1 cellular context compared by ENCODE assay signal in the genomic region with DNA sequence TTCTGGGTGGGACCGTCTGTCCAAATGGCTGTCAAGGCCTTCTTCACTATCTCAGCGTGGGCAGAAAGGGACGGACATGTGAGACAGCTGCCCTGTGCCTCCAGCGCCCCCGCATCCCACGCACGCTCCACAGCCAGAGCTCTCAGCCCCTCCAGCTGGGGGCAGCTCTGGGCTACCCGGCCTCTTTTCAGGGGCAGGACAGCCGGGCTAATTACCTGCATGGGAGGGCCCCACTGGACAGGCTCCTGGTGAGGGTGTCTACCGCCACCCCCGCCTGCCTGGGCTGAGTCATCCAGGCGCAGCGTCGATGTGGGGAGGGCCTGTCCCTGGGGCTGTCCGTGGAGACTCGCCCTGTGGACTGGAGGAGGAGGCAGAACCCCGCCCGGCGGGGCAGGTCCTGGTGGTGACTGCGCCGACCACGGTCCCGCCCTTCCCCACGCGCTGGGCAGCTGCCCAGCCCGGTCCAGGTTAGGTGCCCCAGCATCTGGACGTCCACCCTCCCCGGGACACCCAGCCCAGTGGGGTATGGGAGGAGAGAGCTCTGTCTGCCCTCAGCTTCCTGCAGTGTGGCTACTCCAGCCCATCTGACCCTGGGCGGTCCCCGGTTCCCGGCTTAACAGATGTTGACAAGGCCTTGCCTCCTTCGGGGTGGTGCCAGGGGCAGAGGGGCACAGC.
TF ChIP-seq lines count a peak whose summit lies in the region.

No MANE protein-coding gene starts in this region.

TF ChIP-seq in Ishikawa, 13 proteins besides CTCF, POLR2A, EP300 and RAD21 (continued from another document):
- TF ChIP-seq, protein P1, sequence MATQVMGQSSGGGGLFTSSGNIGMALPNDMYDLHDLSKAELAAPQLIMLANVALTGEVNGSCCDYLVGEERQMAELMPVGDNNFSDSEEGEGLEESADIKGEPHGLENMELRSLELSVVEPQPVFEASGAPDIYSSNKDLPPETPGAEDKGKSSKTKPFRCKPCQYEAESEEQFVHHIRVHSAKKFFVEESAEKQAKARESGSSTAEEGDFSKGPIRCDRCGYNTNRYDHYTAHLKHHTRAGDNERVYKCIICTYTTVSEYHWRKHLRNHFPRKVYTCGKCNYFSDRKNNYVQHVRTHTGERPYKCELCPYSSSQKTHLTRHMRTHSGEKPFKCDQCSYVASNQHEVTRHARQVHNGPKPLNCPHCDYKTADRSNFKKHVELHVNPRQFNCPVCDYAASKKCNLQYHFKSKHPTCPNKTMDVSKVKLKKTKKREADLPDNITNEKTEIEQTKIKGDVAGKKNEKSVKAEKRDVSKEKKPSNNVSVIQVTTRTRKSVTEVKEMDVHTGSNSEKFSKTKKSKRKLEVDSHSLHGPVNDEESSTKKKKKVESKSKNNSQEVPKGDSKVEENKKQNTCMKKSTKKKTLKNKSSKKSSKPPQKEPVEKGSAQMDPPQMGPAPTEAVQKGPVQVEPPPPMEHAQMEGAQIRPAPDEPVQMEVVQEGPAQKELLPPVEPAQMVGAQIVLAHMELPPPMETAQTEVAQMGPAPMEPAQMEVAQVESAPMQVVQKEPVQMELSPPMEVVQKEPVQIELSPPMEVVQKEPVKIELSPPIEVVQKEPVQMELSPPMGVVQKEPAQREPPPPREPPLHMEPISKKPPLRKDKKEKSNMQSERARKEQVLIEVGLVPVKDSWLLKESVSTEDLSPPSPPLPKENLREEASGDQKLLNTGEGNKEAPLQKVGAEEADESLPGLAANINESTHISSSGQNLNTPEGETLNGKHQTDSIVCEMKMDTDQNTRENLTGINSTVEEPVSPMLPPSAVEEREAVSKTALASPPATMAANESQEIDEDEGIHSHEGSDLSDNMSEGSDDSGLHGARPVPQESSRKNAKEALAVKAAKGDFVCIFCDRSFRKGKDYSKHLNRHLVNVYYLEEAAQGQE (IDR thresholded peaks at IDR 0.05; ENCODE audit: low read depth), result no peak
